Comparison of ENCODE assay signal across 10 cellular contexts in the genomic region with DNA sequence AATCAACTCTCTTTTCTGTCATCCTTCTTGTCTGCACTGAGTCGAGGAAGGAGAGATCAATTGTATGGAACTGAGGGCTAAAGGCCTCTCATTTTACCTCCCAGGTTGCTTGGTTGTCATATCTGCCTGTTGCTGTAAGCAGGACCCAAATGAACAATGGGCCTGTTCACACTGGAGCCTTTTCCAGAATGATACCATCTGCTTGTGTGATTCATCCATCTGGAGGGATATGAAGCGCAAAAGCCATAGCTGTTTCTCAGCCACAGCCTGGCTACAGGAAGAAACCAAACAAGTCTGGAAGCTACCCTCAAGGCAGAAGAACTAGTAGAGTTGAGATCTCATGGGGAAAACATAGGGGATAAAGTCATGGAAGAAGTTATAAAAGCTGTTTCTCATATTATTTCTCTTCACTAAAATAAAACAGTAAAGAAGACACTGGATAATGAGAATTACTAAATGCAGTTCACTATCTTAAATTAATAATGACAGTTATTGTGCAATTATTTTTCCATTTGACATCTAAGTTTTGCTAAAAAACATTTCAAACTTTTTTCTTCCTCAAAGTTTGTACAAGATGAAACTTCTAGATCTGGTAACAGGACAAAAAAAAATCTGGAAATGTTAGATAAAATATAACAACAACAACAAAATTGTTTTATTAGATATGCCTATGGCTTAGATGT.
DNase-seq lines count a peak whose midpoint lies in the region; ATAC-seq, FAIRE-seq and TF ChIP-seq lines count a peak whose summit lies in the region.
"Had no signal": no experiment of that assay in that cellular context is flagged by ENCODE, and none has a peak within 500 bp of the region (broad histone marks: within the 10 kb centered on the region; RNA-seq: fewer than 3 reads in every experiment).

No MANE protein-coding gene starts in this region.

- no peak overlapping the region for H3K27ac Mint-ChIP-seq in chondrocyte (ENCODE audit: unreplicated experiment)

- H3K9me3 Mint-ChIP-seq in chondrocyte (ENCODE audit: low read depth): no peaks in the 10 kb centered on the region

- H3K4me3 Mint-ChIP-seq in chondrocyte (ENCODE audit: unreplicated experiment): no peak overlapping the region

- no peaks in the 10 kb centered on the region for H3K36me3 ChIP-seq in esophagus squamous epithelium

- peak overlapping the region; percentile 17 to 80 (median 52) for H3K27ac ChIP-seq in esophagus squamous epithelium

- DNase-seq in Daoy (ENCODE audit: low read depth) (peak; percentile 89), RCC 7860 (ENCODE audit: low spot score) (peak; percentile 8), esophagus squamous epithelium (lab: John Stamatoyannopoulos, UW) (no peak), omental fat pad (ENCODE audit: low spot score) (no peak), chondrocyte (ENCODE audit: low spot score) (no peak), NCI-H1092 (lab: John Stamatoyannopoulos, UW) (no peak), NCI-H146 treated with DMSO at 0.1 percent for 48 hours (lab: John Stamatoyannopoulos, UW; ENCODE audit: unreplicated experiment) (no peak), OCI-M2 (lab: John Stamatoyannopoulos, UW; ENCODE audit: unreplicated experiment) (no peak)
- DNase-seq: H7 had no signal

- TF ChIP-seq POLR2A in esophagus squamous epithelium (IDR thresholded peaks at IDR 0.05): no peak

- H3K36me3 Mint-ChIP-seq in chondrocyte (ENCODE audit: low read depth): no peaks in the 10 kb centered on the region

- H3K27me3 ChIP-seq in esophagus squamous epithelium: no peaks in the 10 kb centered on the region

- TF ChIP-seq CTCF in esophagus squamous epithelium (IDR thresholded peaks at IDR 0.05) (no peak), omental fat pad (IDR thresholded peaks at IDR 0.05) (no peak), chondrocyte (IDR thresholded peaks at IDR 0.05) (no peak)

- H3K4me1 ChIP-seq in esophagus squamous epithelium: peaks cover 3 to 60% (median 18%) of the 10 kb centered on the region in 3 donors

- FAIRE-seq in RCC 7860 (lab: Jason Lieb, UNC): no peak
- FAIRE-seq: colon had no signal

- peaks cover 8% of the 10 kb centered on the region for H3K4me1 Mint-ChIP-seq in chondrocyte (ENCODE audit: low read depth)

- H3K4me3 ChIP-seq in esophagus squamous epithelium: no peak overlapping the region

- no peaks in the 10 kb centered on the region for H3K9me3 ChIP-seq in esophagus squamous epithelium

- peak; percentile 75 for ATAC-seq in omental fat pad (ENCODE audit: low FRiP score)

- 28 to 36% methylated on average over 2 of the region's 2 CpGs for WGBS in esophagus squamous epithelium, 2 donors

- H3K27me3 Mint-ChIP-seq in chondrocyte (ENCODE audit: low read depth): no peaks in the 10 kb centered on the region

- intact Hi-C loops in esophagus squamous epithelium (cut with DNase I): no loop called here

Comparison
In these comparisons a context has a peak if more than half of its experiments do, and no peak if none do; other contexts are left out.
1. DNase-seq: peak in Daoy (single experiment) and RCC 7860 (single experiment); none in esophagus squamous epithelium (single experiment), omental fat pad (single experiment), chondrocyte (single experiment), NCI-H1092 (single experiment), NCI-H146 treated with DMSO at 0.1 percent for 48 hours (single experiment) and OCI-M2 (single experiment).